Comparison of ENCODE assay signal across 22 cellular contexts in the genomic region with DNA sequence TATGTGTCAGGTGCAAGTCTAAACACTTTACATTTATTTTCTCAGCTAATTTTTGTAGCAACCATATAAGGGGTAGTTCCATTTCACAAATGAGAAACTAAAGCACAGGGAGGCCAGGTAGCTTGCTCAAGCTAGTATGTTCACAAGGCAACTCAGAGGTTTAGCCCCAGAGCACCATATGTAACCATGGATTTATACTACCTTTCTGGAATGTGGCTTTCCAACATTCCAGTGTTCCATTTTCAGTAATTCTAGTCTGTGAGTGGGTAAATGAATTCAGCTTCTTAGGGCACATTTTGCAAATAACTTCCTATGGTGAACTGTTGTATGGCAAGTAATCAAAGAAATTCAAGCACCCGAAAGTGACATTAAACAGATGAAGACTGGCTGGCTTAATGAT.
"Had no signal": no experiment of that assay in that cellular context is flagged by ENCODE, and none has a peak within 500 bp of the region (broad histone marks: within the 10 kb centered on the region; RNA-seq: fewer than 3 reads in every experiment).

No MANE protein-coding gene starts in this region.

- H3K36me3 Mint-ChIP-seq: memory B cell; natural killer cell treated with Interleukin-12 subunit alpha and Interleukin-12 subunit beta and Interleukin-15 and Interleukin-18, amount 100 ng/mL, for 72 hours; neural progenitor cell had no signal

- H3K9ac ChIP-seq: neural progenitor cell had no signal

- H3K27me3 Mint-ChIP-seq: progenitor cell of endocrine pancreas had no signal

- DNase-seq: cortex of kidney; dorsolateral prefrontal cortex; effector memory CD4-positive, alpha-beta T cell; gastrocnemius medialis; left ventricle myocardium inferior; lower lobe of right lung; midbrain; nucleus accumbens; pancreas; sigmoid colon; stimulated activated CD4-positive, alpha-beta T cell treated with anti-CD3 and anti-CD28 coated beads, Interleukin-12 subunit alpha, Interleukin-12 subunit beta, amount 100 ng/mL, for 4 hours; stimulated activated naive CD4-positive, alpha-beta T cell treated with Interleukin-2 at 50 U/mL for 16 hours; upper lobe of left lung; uterus had no signal

- H3K4me3 ChIP-seq: dorsolateral prefrontal cortex, esophagus muscularis mucosa, gastrocnemius medialis, left ventricle myocardium inferior, lower lobe of right lung, neural progenitor cell, pancreas, sigmoid colon, skin epidermis, upper lobe of left lung, uterus had no signal

- H3K27ac ChIP-seq: dorsolateral prefrontal cortex, epithelial cell of prostate, esophagus muscularis mucosa, gastrocnemius medialis, left ventricle myocardium inferior, lower lobe of right lung, neural progenitor cell, pancreas, sigmoid colon, skin epidermis, upper lobe of left lung, uterus had no signal

- H3K27me3 ChIP-seq: dorsolateral prefrontal cortex, esophagus muscularis mucosa, gastrocnemius medialis, neural progenitor cell, pancreas, sigmoid colon, upper lobe of left lung, uterus had no signal

- H3K9me3 ChIP-seq: esophagus muscularis mucosa, gastrocnemius medialis, left ventricle myocardium inferior, lower lobe of right lung, pancreas, sigmoid colon, upper lobe of left lung, uterus had no signal

- H3K4me3 Mint-ChIP-seq: central memory CD8-positive, alpha-beta T cell; memory B cell; natural killer cell treated with Interleukin-12 subunit alpha and Interleukin-12 subunit beta and Interleukin-15 and Interleukin-18, amount 100 ng/mL, for 72 hours; neural progenitor cell had no signal

- H2AFZ ChIP-seq: neural progenitor cell had no signal

- H3K36me3 ChIP-seq: esophagus muscularis mucosa, gastrocnemius medialis, left ventricle myocardium inferior, lower lobe of right lung, neural progenitor cell, pancreas, sigmoid colon, upper lobe of left lung, uterus had no signal

- H3K4me1 Mint-ChIP-seq: central memory CD8-positive, alpha-beta T cell; memory B cell; neural progenitor cell had no signal

- H3K27ac Mint-ChIP-seq: memory B cell; natural killer cell treated with Interleukin-12 subunit alpha and Interleukin-12 subunit beta and Interleukin-15 and Interleukin-18, amount 100 ng/mL, for 72 hours; neural progenitor cell; progenitor cell of endocrine pancreas had no signal

- H3K4me1 ChIP-seq: esophagus muscularis mucosa, gastrocnemius medialis, left ventricle myocardium inferior, lower lobe of right lung, neural progenitor cell, pancreas, sigmoid colon, uterus had no signal

- ATAC-seq: gastrocnemius medialis; natural killer cell treated with Interleukin-12 subunit alpha and Interleukin-12 subunit beta and Interleukin-15 and Interleukin-18, amount 100 ng/mL, for 72 hours; pancreas had no signal

- H3K9me3 Mint-ChIP-seq: central memory CD8-positive, alpha-beta T cell; memory B cell; natural killer cell treated with Interleukin-12 subunit alpha and Interleukin-12 subunit beta and Interleukin-15 and Interleukin-18, amount 100 ng/mL, for 72 hours; neural progenitor cell had no signal

- H3K4me2 ChIP-seq: neural progenitor cell had no signal
